ENCODE assay signal across 11 cellular contexts in genomic region chr3:177781686-177782161, GRCh38.
A peak's percentile ranks its signal among the peaks of the same experiment; 100 is the strongest.
DNase-seq lines count a peak whose midpoint lies in the region; ATAC-seq and TF ChIP-seq lines count a peak whose summit lies in the region.
"Had no signal": no experiment of that assay in that cellular context is flagged by ENCODE, and none has a peak within 500 bp of the region (broad histone marks: within the 10 kb centered on the region; RNA-seq: fewer than 3 reads in every experiment).

No MANE protein-coding gene starts in this region.

- H3K4me1 ChIP-seq in esophagus squamous epithelium = peaks cover 4 to 34% (median 5%) of the 10 kb centered on the region in 3 donors

- H3K4me1 Mint-ChIP-seq in nephron = peaks cover 52% of the 10 kb centered on the region

- H3K9me3 ChIP-seq in esophagus squamous epithelium = no peaks in the 10 kb centered on the region

- no peak for TF ChIP-seq POLR2A in esophagus squamous epithelium (IDR thresholded peaks at IDR 0.05)

- TF ChIP-seq CTCF in esophagus squamous epithelium (IDR thresholded peaks at IDR 0.05) = no peak
- TF ChIP-seq CTCF in nephron (IDR thresholded peaks at IDR 0.05; ENCODE audit: unreplicated experiment in 3 of 3) = no peak

- peak overlapping the region in 2 of 3 experiments; percentile 34 for H3K4me3 Mint-ChIP-seq in nephron
- H3K4me3 Mint-ChIP-seq: activated naive CD4-positive, alpha-beta T cell treated with anti-CD3 and anti-CD28 coated beads for 36 hours; B cell had no signal

- H3K27ac Mint-ChIP-seq in nephron = peak overlapping the region; percentile 77 to 94 (median 92)
- H3K27ac Mint-ChIP-seq: activated naive CD4-positive, alpha-beta T cell treated with anti-CD3 and anti-CD28 coated beads for 36 hours; B cell had no signal

- 69 to 74% methylated on average over 3 of the region's 3 CpGs for WGBS in esophagus squamous epithelium, 2 donors

- intact Hi-C loops in Right ventricle myocardium inferior (cut with DNase I) (loop anchor here (5.0 kb wide), 2 partner anchors 59 to 606 kb away; no protein-coding TSS in a partner anchor), cardiac septum (cut with DNase I) (loop anchor here (5.0 to 10.0 kb wide), 3 partner anchors 541 to 601 kb away; partner anchors contain the start of gene TBL1XR1), esophagus squamous epithelium (cut with DNase I) (no loop called here)

- H3K36me3 Mint-ChIP-seq in nephron (ENCODE audit: low read depth) = no peaks in the 10 kb centered on the region

- no peaks in the 10 kb centered on the region for H3K36me3 ChIP-seq in esophagus squamous epithelium

- peak; percentile 56 for DNase-seq in Right ventricle myocardium inferior (ENCODE audit: missing footprints)
- DNase-seq in cardiac septum (ENCODE audit: low spot score) = no peak
- no peak for DNase-seq in esophagus squamous epithelium (lab: John Stamatoyannopoulos, UW)
- DNase-seq in foreskin melanocyte = no peak
- no peak for DNase-seq in 8988T
- DNase-seq in HUDEP-2 (lab: John Stamatoyannopoulos, UW; ENCODE audit: unreplicated experiment in 76 of 76) = no peak
- DNase-seq: activated naive CD4-positive, alpha-beta T cell treated with anti-CD3 and anti-CD28 coated beads for 36 hours; NCI-H1105 had no signal

- no peaks in the 10 kb centered on the region for H3K27me3 ChIP-seq in esophagus squamous epithelium

- ATAC-seq in Right ventricle myocardium inferior = peak; percentile 93
- ATAC-seq in GM19395 (IDR thresholded peaks at IDR 0.05; ENCODE audit: unreplicated experiment) = no peak

- H3K27ac ChIP-seq in esophagus squamous epithelium = peak overlapping the region; percentile 45 to 83 (median 75)

- H3K27me3 Mint-ChIP-seq in nephron (ENCODE audit: low read depth) = no peaks in the 10 kb centered on the region
- H3K27me3 Mint-ChIP-seq: B cell had no signal

- no peak overlapping the region for H3K4me3 ChIP-seq in esophagus squamous epithelium

- no peaks in the 10 kb centered on the region for H3K9me3 Mint-ChIP-seq in nephron
- H3K9me3 Mint-ChIP-seq: activated naive CD4-positive, alpha-beta T cell treated with anti-CD3 and anti-CD28 coated beads for 36 hours had no signal
